In genomic region chr18:35497334-35498197, GRCh38 we compare ENCODE assay signal across 8 cellular contexts.
DNase-seq lines count a peak whose midpoint lies in the region; ATAC-seq and TF ChIP-seq lines count a peak whose summit lies in the region.

TSS of gene INO80C (minus strand) at chr18:35497960. CDS start at chr18:35497874, 86 bp downstream.

- peak within 1 kb of the TSS; percentile 69 for H3K4me3 ChIP-seq in BLaER1
- peak within 1 kb of the TSS; percentile 85 for H3K4me3 ChIP-seq in choroid plexus epithelial cell (ENCODE audit: low read depth, low read length)

- no peak for TF ChIP-seq CTCF in choroid plexus epithelial cell (conservative IDR thresholded peaks at IDR 0.05; ENCODE audit: low read depth, low read length)

- peak; percentile 72 for DNase-seq in NCI-H524 treated with DMSO at 0.1 percent for 48 hours (lab: John Stamatoyannopoulos, UW)
- peak; percentile 90 for DNase-seq in activated CD4-positive, alpha-beta T cell treated with anti-CD3 and anti-CD28 coated beads for 4 hours
- peak; percentile 98 for DNase-seq in choroid plexus epithelial cell (ENCODE audit: low read depth)
- DNase-seq in kidney tubule cell (ENCODE audit: low spot score), result peak; percentile 94
- peak; percentile 77 to 83 for DNase-seq in stimulated activated CD4-positive, alpha-beta T cell treated with anti-CD3 and anti-CD28 coated beads, Interleukin-1b, Interleukin-23, amount 100 ng/mL, for 1 hour (ENCODE audit: low read depth in 2 of 2)

- peak within 1 kb of the TSS; percentile 90 for H3K27ac ChIP-seq in BLaER1

- ATAC-seq in GM19324 (IDR thresholded peaks at IDR 0.05; ENCODE audit: low FRiP score, unreplicated experiment) (peak; percentile 97), HG03460 (IDR thresholded peaks at IDR 0.05; ENCODE audit: unreplicated experiment) (peak; percentile 93)

- no peaks in the 10 kb centered on the region for H3K27me3 ChIP-seq in BLaER1

- no peaks in the 10 kb centered on the region for H3K9me3 ChIP-seq in BLaER1

- no peaks in the 10 kb centered on the region for H3K36me3 ChIP-seq in BLaER1

- H3K4me2 ChIP-seq in BLaER1, result peak within 1 kb of the TSS; percentile 89

- H4K20me1 ChIP-seq in BLaER1, result no peaks in the 10 kb centered on the region

- peaks cover 47% of the 10 kb centered on the region for H3K4me1 ChIP-seq in BLaER1

- H3K9ac ChIP-seq in BLaER1, result peak within 1 kb of the TSS; percentile 82

Comparison
In these comparisons a context has a peak if more than half of its experiments do, and no peak if none do; other contexts are left out.
1. Peak in every context shown above with its lines: DNase-seq, ATAC-seq, H3K4me3 ChIP-seq and H3K27ac ChIP-seq.